ENCODE assay signal across 9 cellular contexts in genomic region chr2:201327678-201328077, GRCh38.
"Had no signal": no experiment of that assay in that cellular context is flagged by ENCODE, and none has a peak within 500 bp of the region (broad histone marks: within the 10 kb centered on the region; RNA-seq: fewer than 3 reads in every experiment).

No MANE protein-coding gene starts in this region.

- H2AFZ ChIP-seq: GM23248 had no signal

- ATAC-seq: HepG2 had no signal

- H3K27ac Mint-ChIP-seq: H9 had no signal

- DNase-seq: GM23248, GOT3, H9, HCEC 1CT, KBM-7 had no signal

- H3K27me3 Mint-ChIP-seq: IgD-negative memory B cell had no signal

- H3K4me3 Mint-ChIP-seq: H9, IgD-negative memory B cell had no signal

- H3K4me1 Mint-ChIP-seq: H9 had no signal

- FAIRE-seq: H54, HepG2 had no signal

- H3K9ac ChIP-seq: GM23248 had no signal

- H3K4me3 ChIP-seq: GM23248 had no signal

- H3K27ac ChIP-seq: GM23248, HL-60 had no signal
